Comparison of ENCODE assay signal across 1 cellular context in the genomic region with DNA sequence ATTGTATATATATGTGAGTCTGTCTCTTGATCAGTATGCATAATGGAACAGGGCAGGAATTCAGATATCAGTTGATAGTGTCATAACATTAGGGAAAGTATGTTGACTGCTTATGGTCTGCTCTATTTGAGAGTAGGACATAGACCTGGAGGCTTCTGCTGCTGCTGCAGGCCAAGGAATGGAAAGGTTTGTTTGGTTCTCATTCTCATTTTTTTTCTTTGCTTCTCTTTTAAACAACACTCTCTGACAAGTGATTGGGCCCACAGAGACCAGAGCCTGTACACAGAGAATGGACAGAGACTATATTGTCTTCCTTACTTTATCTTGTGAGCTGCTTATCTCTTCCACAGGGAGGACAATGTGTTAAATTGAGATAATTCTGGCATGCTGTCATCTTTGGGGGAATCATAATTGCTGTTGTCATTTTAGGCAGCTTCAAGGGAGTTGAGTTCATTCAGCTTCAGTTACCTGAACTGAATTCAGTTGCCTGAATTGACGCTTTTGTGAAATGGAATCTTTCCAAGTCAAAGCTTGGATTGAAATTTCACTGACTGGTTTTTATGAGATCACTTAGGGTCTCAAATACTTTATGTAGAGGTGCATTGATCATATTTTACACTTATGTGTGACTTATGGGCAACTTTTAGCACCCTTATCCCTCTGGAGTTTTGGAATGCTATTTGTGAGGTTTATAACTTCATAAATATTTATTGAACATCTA.
TF ChIP-seq lines count a peak whose summit lies in the region.

No MANE protein-coding gene starts in this region.

TF ChIP-seq in K562, 482 proteins besides CTCF, POLR2A, EP300 and RAD21 (continues in another document):
- TF ChIP-seq SNIP1 (IDR thresholded peaks at IDR 0.05; ENCODE audit: low read depth), result peak; percentile 15; the same call in 1 of the 2 replicates
- TF ChIP-seq SMAD1 (IDR thresholded peaks at IDR 0.05; ENCODE audit: low read depth, low read length, partially characterized antibody), result peak; percentile 88
- no peak for TF ChIP-seq IRF2 (CRISPR knock-in tag; IDR thresholded peaks at IDR 0.05)
- TF ChIP-seq TCF3 (CRISPR knock-in tag; IDR thresholded peaks at IDR 0.05), result peak; percentile 99
- TF ChIP-seq, protein P1, sequence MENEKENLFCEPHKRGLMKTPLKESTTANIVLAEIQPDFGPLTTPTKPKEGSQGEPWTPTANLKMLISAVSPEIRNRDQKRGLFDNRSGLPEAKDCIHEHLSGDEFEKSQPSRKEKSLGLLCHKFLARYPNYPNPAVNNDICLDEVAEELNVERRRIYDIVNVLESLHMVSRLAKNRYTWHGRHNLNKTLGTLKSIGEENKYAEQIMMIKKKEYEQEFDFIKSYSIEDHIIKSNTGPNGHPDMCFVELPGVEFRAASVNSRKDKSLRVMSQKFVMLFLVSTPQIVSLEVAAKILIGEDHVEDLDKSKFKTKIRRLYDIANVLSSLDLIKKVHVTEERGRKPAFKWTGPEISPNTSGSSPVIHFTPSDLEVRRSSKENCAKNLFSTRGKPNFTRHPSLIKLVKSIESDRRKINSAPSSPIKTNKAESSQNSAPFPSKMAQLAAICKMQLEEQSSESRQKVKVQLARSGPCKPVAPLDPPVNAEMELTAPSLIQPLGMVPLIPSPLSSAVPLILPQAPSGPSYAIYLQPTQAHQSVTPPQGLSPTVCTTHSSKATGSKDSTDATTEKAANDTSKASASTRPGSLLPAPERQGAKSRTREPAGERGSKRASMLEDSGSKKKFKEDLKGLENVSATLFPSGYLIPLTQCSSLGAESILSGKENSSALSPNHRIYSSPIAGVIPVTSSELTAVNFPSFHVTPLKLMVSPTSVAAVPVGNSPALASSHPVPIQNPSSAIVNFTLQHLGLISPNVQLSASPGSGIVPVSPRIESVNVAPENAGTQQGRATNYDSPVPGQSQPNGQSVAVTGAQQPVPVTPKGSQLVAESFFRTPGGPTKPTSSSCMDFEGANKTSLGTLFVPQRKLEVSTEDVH (IDR thresholded peaks at IDR 0.05; ENCODE audit: low read depth, partially characterized antibody), result peak; percentile 77
- TF ChIP-seq, protein P2, sequence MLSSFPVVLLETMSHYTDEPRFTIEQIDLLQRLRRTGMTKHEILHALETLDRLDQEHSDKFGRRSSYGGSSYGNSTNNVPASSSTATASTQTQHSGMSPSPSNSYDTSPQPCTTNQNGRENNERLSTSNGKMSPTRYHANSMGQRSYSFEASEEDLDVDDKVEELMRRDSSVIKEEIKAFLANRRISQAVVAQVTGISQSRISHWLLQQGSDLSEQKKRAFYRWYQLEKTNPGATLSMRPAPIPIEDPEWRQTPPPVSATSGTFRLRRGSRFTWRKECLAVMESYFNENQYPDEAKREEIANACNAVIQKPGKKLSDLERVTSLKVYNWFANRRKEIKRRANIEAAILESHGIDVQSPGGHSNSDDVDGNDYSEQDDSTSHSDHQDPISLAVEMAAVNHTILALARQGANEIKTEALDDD (IDR thresholded peaks at IDR 0.05), result peak; percentile 79
- TF ChIP-seq RFX1 (IDR thresholded peaks at IDR 0.05), result no peak
- TF ChIP-seq SAFB (IDR thresholded peaks at IDR 0.05; ENCODE audit: borderline replicate concordance, low read depth, low read length), result no peak
- no peak for TF ChIP-seq RBM39 (optimal IDR thresholded peaks at IDR 0.05; ENCODE audit: low read depth, low read length)
- TF ChIP-seq FOXA3 (CRISPR knock-in tag; conservative IDR thresholded peaks at IDR 0.05 in 1 of 2, IDR thresholded peaks at IDR 0.05 in 1 of 2), result peak; percentile 79 to 87
- TF ChIP-seq SUPT5H (IDR thresholded peaks at IDR 0.05), result no peak; the same call in 1 of the 2 replicates
- peak; percentile 64 for TF ChIP-seq POLR2H (tag; IDR thresholded peaks at IDR 0.05; ENCODE audit: low read depth)
- no peak for TF ChIP-seq MAFF (IDR thresholded peaks at IDR 0.05; ENCODE audit: low read length)
- no peak for TF ChIP-seq FOXK1 (CRISPR knock-in tag; IDR thresholded peaks at IDR 0.05; ENCODE audit: borderline replicate concordance)
- no peak for TF ChIP-seq U2AF1 (optimal IDR thresholded peaks at IDR 0.05; ENCODE audit: low read depth, low read length)
- TF ChIP-seq, protein P3, sequence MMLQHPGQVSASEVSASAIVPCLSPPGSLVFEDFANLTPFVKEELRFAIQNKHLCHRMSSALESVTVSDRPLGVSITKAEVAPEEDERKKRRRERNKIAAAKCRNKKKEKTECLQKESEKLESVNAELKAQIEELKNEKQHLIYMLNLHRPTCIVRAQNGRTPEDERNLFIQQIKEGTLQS (IDR thresholded peaks at IDR 0.05), result peak; percentile 94
- TF ChIP-seq, protein P3 (CRISPR knock-in tag; conservative IDR thresholded peaks at IDR 0.05), result peak; percentile 37; the same call in 1 of the 2 replicates
- no peak for TF ChIP-seq HNRNPH1 (optimal IDR thresholded peaks at IDR 0.05; ENCODE audit: low read depth, low read length)
- TF ChIP-seq, protein P4, sequence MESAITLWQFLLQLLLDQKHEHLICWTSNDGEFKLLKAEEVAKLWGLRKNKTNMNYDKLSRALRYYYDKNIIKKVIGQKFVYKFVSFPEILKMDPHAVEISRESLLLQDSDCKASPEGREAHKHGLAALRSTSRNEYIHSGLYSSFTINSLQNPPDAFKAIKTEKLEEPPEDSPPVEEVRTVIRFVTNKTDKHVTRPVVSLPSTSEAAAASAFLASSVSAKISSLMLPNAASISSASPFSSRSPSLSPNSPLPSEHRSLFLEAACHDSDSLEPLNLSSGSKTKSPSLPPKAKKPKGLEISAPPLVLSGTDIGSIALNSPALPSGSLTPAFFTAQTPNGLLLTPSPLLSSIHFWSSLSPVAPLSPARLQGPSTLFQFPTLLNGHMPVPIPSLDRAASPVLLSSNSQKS (CRISPR knock-in tag; IDR thresholded peaks at IDR 0.05), result 0 out of 2 replicates have a peak, but pooled peaks have one; percentile 69
- TF ChIP-seq, protein P5, sequence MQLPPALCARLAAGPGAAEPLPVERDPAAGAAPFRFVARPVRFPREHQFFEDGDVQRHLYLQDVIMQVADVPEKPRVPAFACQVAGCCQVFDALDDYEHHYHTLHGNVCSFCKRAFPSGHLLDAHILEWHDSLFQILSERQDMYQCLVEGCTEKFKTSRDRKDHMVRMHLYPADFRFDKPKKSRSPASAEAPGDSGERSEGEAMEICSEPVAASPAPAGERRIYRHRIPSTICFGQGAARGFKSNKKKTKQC (CRISPR knock-in tag; IDR thresholded peaks at IDR 0.05), result no peak
- peak; percentile 96 for TF ChIP-seq ATF7 (IDR thresholded peaks at IDR 0.05)
- TF ChIP-seq BRF1 (IDR thresholded peaks at IDR 0.05; ENCODE audit: borderline replicate concordance, extremely low read depth, insufficient read length), result no peak
- peak; percentile 88 for TF ChIP-seq RUNX1 (IDR thresholded peaks at IDR 0.05; ENCODE audit: low read depth)
- no peak; the same call in 1 of the 2 replicates for TF ChIP-seq HIVEP1 (CRISPR knock-in tag; IDR thresholded peaks at IDR 0.05)
- TF ChIP-seq NCOA4 (IDR thresholded peaks at IDR 0.05; ENCODE audit: partially characterized antibody), result no peak
- TF ChIP-seq ZNF780A (CRISPR knock-in tag; IDR thresholded peaks at IDR 0.05), result no peak
- TF ChIP-seq, protein P6, sequence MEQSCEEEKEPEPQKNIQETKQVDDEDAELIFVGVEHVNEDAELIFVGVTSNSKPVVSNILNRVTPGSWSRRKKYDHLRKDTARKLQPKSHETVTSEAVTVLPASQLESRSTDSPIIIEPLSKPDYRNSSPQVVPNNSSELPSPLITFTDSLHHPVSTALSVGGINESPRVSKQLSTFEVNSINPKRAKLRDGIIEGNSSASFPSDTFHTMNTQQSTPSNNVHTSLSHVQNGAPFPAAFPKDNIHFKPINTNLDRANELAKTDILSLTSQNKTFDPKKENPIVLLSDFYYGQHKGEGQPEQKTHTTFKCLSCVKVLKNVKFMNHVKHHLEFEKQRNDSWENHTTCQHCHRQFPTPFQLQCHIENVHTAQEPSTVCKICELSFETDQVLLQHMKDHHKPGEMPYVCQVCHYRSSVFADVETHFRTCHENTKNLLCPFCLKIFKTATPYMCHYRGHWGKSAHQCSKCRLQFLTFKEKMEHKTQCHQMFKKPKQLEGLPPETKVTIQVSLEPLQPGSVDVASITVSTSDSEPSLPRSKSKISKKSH (CRISPR knock-in tag; IDR thresholded peaks at IDR 0.05), result no peak
- TF ChIP-seq, protein P7, sequence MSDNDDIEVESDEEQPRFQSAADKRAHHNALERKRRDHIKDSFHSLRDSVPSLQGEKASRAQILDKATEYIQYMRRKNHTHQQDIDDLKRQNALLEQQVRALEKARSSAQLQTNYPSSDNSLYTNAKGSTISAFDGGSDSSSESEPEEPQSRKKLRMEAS (CRISPR knock-in tag; IDR thresholded peaks at IDR 0.05), result no peak
- TF ChIP-seq, protein P8, sequence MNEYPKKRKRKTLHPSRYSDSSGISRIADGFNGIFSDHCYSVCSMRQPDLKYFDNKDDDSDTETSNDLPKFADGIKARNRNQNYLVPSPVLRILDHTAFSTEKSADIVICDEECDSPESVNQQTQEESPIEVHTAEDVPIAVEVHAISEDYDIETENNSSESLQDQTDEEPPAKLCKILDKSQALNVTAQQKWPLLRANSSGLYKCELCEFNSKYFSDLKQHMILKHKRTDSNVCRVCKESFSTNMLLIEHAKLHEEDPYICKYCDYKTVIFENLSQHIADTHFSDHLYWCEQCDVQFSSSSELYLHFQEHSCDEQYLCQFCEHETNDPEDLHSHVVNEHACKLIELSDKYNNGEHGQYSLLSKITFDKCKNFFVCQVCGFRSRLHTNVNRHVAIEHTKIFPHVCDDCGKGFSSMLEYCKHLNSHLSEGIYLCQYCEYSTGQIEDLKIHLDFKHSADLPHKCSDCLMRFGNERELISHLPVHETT (CRISPR knock-in tag; conservative IDR thresholded peaks at IDR 0.05 in 1 of 2, IDR thresholded peaks at IDR 0.05 in 1 of 2), result peak in 1 of 2 experiments; percentile 78; a peak in 2 of 4 replicates
- TF ChIP-seq, protein P9, sequence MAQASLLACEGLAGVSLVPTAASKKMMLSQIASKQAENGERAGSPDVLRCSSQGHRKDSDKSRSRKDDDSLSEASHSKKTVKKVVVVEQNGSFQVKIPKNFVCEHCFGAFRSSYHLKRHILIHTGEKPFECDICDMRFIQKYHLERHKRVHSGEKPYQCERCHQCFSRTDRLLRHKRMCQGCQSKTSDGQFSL (CRISPR knock-in tag; IDR thresholded peaks at IDR 0.05), result no peak
- TF ChIP-seq, protein P9 (tag; IDR thresholded peaks at IDR 0.05), result no peak
- no peak for TF ChIP-seq POLR3A (IDR thresholded peaks at IDR 0.05; ENCODE audit: borderline replicate concordance, extremely low read depth, insufficient read depth, insufficient read length)
- TF ChIP-seq KDM4B (IDR thresholded peaks at IDR 0.05; ENCODE audit: borderline replicate concordance in 2 of 2, low read depth in 1 of 2), result no peak
- TF ChIP-seq, protein P10, sequence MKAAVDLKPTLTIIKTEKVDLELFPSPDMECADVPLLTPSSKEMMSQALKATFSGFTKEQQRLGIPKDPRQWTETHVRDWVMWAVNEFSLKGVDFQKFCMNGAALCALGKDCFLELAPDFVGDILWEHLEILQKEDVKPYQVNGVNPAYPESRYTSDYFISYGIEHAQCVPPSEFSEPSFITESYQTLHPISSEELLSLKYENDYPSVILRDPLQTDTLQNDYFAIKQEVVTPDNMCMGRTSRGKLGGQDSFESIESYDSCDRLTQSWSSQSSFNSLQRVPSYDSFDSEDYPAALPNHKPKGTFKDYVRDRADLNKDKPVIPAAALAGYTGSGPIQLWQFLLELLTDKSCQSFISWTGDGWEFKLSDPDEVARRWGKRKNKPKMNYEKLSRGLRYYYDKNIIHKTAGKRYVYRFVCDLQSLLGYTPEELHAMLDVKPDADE (conservative IDR thresholded peaks at IDR 0.05; ENCODE audit: control insufficient read depth, low read depth, low read length), result no peak
- TF ChIP-seq ZNF764 (CRISPR knock-in tag; IDR thresholded peaks at IDR 0.05; ENCODE audit: low read depth), result 0 out of 2 replicates have a peak, but pooled peaks have one; percentile 11
- no peak for TF ChIP-seq NFE2L1 (tag; IDR thresholded peaks at IDR 0.05; ENCODE audit: borderline replicate concordance, low read depth)
- TF ChIP-seq ZNF274 (IDR thresholded peaks at IDR 0.05; ENCODE audit: borderline replicate concordance, low read depth, low read length), result no peak
- TF ChIP-seq NFIC (IDR thresholded peaks at IDR 0.05), result peak; percentile 91
- TF ChIP-seq, protein P11, sequence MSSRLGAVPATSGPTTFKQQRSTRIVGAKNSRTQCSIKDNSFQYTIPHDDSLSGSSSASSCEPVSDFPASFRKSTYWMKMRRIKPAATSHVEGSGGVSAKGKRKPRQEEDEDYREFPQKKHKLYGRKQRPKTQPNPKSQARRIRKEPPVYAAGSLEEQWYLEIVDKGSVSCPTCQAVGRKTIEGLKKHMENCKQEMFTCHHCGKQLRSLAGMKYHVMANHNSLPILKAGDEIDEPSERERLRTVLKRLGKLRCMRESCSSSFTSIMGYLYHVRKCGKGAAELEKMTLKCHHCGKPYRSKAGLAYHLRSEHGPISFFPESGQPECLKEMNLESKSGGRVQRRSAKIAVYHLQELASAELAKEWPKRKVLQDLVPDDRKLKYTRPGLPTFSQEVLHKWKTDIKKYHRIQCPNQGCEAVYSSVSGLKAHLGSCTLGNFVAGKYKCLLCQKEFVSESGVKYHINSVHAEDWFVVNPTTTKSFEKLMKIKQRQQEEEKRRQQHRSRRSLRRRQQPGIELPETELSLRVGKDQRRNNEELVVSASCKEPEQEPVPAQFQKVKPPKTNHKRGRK (tag; IDR thresholded peaks at IDR 0.05), result no peak
- TF ChIP-seq ZBTB7A (IDR thresholded peaks at IDR 0.05; ENCODE audit: borderline replicate concordance, control insufficient read depth, low read depth, low read length), result no peak
- TF ChIP-seq ESRRB (CRISPR knock-in tag; IDR thresholded peaks at IDR 0.05; ENCODE audit: borderline replicate concordance), result no peak
- TF ChIP-seq, protein P12, sequence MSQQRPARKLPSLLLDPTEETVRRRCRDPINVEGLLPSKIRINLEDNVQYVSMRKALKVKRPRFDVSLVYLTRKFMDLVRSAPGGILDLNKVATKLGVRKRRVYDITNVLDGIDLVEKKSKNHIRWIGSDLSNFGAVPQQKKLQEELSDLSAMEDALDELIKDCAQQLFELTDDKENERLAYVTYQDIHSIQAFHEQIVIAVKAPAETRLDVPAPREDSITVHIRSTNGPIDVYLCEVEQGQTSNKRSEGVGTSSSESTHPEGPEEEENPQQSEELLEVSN (IDR thresholded peaks at IDR 0.05; ENCODE audit: borderline replicate concordance in 1 of 2, extremely low read depth in 1 of 2, insufficient read depth in 1 of 2, insufficient read length in 1 of 2, low read depth in 1 of 2, low read length in 1 of 2, poor library complexity in 1 of 2, severe bottlenecking in 1 of 2), result no peak
- TF ChIP-seq SMARCA4 (IDR thresholded peaks at IDR 0.05), result peak; percentile 100
- no peak for TF ChIP-seq RB1 (IDR thresholded peaks at IDR 0.05; ENCODE audit: low read depth)
- no peak for TF ChIP-seq NUFIP1 (IDR thresholded peaks at IDR 0.05; ENCODE audit: partially characterized antibody)
- peak; percentile 97 for TF ChIP-seq GATAD2A (IDR thresholded peaks at IDR 0.05)
